7 cellular contexts compared by ENCODE assay signal in the genomic region with DNA sequence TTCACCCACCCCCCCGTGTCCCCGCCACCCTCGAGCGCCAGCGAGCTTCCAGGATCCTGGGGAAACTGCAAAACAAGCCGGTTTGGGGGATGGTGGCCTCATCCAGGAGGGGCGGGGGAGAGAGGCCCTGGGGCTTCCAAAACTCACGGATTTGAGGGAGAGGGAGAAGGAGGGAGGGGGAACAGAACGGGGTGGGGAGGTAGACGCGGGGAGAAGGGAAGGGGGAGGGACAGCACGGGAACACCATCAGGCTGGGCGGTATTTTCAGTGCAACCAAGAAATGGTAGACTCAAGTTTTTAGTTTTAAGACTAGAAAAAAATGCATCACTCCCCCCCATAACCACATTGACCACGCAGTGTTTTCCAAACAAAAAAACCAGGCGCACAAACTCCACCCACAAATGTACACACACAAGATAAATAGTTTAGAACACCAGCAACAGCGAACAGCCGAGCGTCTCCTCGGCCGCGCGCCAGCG. TPM values are rescaled to one million over a fixed set of nuclear protein-coding genes. Genes with fewer than 3 reads are reported as not detected.
DNase-seq lines count a peak whose midpoint lies in the region; ATAC-seq lines count a peak whose summit lies in the region.
"Had no signal": no experiment of that assay in that cellular context is flagged by ENCODE, and none has a peak within 500 bp of the region (broad histone marks: within the 10 kb centered on the region; RNA-seq: fewer than 3 reads in every experiment).

No MANE protein-coding gene starts in this region.

- no peak overlapping the region for H3K27ac Mint-ChIP-seq in CD4-positive, CD25-positive, alpha-beta regulatory T cell

- peaks cover 18% of the 10 kb centered on the region for H3K27me3 Mint-ChIP-seq in CD4-positive, CD25-positive, alpha-beta regulatory T cell

- peak overlapping the region; percentile 81 to 87 (median 85) for H3K4me3 Mint-ChIP-seq in CD4-positive, CD25-positive, alpha-beta regulatory T cell

- no peaks in the 10 kb centered on the region for H3K36me3 Mint-ChIP-seq in CD4-positive, CD25-positive, alpha-beta regulatory T cell

- peaks cover 5% of the 10 kb centered on the region for H3K27me3 ChIP-seq in CD4-positive, CD25-positive, alpha-beta regulatory T cell (ENCODE audit: control insufficient read depth, insufficient read depth, low read length)

- no peaks in the 10 kb centered on the region for H3K9me3 ChIP-seq in CD4-positive, CD25-positive, alpha-beta regulatory T cell (ENCODE audit: control insufficient read depth in 2 of 2, low read length in 2 of 2)

- peaks cover 0 to 1% (median 0%) of the 10 kb centered on the region in 7 donors for H3K9me3 Mint-ChIP-seq in CD4-positive, CD25-positive, alpha-beta regulatory T cell

- peaks cover 34% of the 10 kb centered on the region for H3K4me1 ChIP-seq in CD4-positive, CD25-positive, alpha-beta regulatory T cell (ENCODE audit: control insufficient read depth, insufficient read depth, low read length, poor library complexity, severe bottlenecking)

- no peak for ATAC-seq in CD4-positive, CD25-positive, alpha-beta regulatory T cell (ENCODE audit: low read depth in 2 of 2)
- no peak for ATAC-seq in HG02884 (IDR thresholded peaks at IDR 0.05; ENCODE audit: unreplicated experiment)

- H3K4me1 Mint-ChIP-seq in CD4-positive, CD25-positive, alpha-beta regulatory T cell: peaks cover 0 to 27% (median 5%) of the 10 kb centered on the region in 4 donors

- H3K36me3 ChIP-seq in CD4-positive, CD25-positive, alpha-beta regulatory T cell (ENCODE audit: control insufficient read depth, insufficient read depth, low read length): no peaks in the 10 kb centered on the region

- no peak overlapping the region for H3K27ac ChIP-seq in CD4-positive, CD25-positive, alpha-beta regulatory T cell (ENCODE audit: insufficient read depth, low read length, poor library complexity, severe bottlenecking)

- DNase-seq in CD4-positive, CD25-positive, alpha-beta regulatory T cell: no peak
- DNase-seq in RPMI8226 (peak; percentile 69), iris pigment epithelial cell (ENCODE audit: low read depth) (peak; percentile 69), HK-2 (ENCODE audit: unreplicated experiment) (no peak), SHP77 treated with DMSO at 0.1 percent for 48 hours (lab: John Stamatoyannopoulos, UW) (no peak)

- H3K4me3 ChIP-seq in CD4-positive, CD25-positive, alpha-beta regulatory T cell (ENCODE audit: low read depth, low read length): peak overlapping the region; percentile 32

RNA-seq across cellular contexts. Expression of a gene that starts 1.4 kb away (rescaled TPM):
- 1.6 TPM for total RNA-seq in CD4-positive, CD25-positive, alpha-beta regulatory T cell
- polyA plus RNA-seq in CD4-positive, CD25-positive, alpha-beta regulatory T cell: not detected

RNA-seq across cellular contexts. Expression of a gene that starts 23.1 kb away (rescaled TPM):
- total RNA-seq in CD4-positive, CD25-positive, alpha-beta regulatory T cell: 6.1 TPM
- 1 to 10 TPM; 2.6 to 4.2 (median 3.5) TPM for polyA plus RNA-seq in CD4-positive, CD25-positive, alpha-beta regulatory T cell

RNA-seq across cellular contexts. Expression of a gene that starts 45.5 kb away (rescaled TPM):
- 46.4 TPM for total RNA-seq in CD4-positive, CD25-positive, alpha-beta regulatory T cell
- polyA plus RNA-seq in CD4-positive, CD25-positive, alpha-beta regulatory T cell: 10 to 100 TPM; 22.3 to 27.1 (median 23.7) TPM

RNA-seq across cellular contexts. Expression of a gene that starts 49.6 kb away (rescaled TPM):
- not detected for total RNA-seq in CD4-positive, CD25-positive, alpha-beta regulatory T cell
- polyA plus RNA-seq in CD4-positive, CD25-positive, alpha-beta regulatory T cell: not detected
- total RNA-seq: HT1080 had no signal

RNA-seq across cellular contexts. Expression of a gene that starts 59.6 kb away (rescaled TPM):
- 100 TPM for total RNA-seq in CD4-positive, CD25-positive, alpha-beta regulatory T cell
- polyA plus RNA-seq in CD4-positive, CD25-positive, alpha-beta regulatory T cell: 10 to 100 TPM; 56.7 to 87.4 (median 71.8) TPM

Comparison
In these comparisons a context has a peak if more than half of its experiments do, and no peak if none do; other contexts are left out.
1. DNase-seq: peak in RPMI8226 (single experiment) and iris pigment epithelial cell (single experiment); none in CD4-positive, CD25-positive, alpha-beta regulatory T cell (0 of 3), HK-2 (single experiment) and SHP77 treated with DMSO at 0.1 percent for 48 hours (single experiment).